Comparison of ENCODE assay signal across 1 cellular context in the genomic region with DNA sequence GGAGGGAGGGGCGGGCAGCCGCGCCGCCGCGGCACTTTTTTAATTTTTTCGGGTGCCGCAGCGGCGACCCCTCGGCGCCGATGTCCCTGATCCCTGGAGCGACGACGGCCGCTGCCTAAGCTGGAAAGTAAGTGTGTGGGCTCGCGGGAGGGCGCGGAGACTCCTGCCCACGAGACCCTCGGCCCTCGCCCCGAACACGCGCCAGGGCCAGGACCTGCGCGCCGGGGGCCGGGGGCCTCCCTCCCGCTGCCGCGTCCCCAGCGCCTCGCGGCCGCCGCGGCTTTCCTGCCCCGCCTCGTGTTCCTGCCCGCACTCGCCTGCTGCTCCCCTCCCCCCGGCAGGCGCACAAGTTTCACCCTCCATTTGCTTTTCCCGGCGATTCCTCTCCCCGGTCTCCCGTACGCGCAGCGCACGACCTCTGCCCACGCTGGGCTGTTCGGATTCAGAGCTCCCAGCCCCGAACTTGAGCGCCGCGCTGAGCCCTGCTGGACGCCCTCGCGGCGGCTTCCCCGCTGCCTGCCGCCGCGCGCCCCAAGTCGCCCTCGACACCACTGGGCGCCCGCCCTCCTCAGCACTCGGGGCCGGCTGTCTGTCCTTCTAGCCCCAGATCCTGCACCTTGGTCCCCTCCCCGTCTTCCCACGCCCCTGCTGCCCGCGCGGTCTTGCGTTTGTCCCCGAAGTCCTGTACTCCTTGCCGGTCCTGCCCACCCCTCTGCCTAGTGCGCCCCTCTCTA.
TF ChIP-seq lines count a peak whose summit lies in the region.

No MANE protein-coding gene starts in this region.

TF ChIP-seq in K562, 482 proteins besides CTCF, POLR2A, EP300 and RAD21 (continued from another document and continues in another):
- TF ChIP-seq HDAC1 (IDR thresholded peaks at IDR 0.05) (peak in 1 of 2 experiments; percentile 62; a peak in 1 of 4 replicates), ELF2 (CRISPR knock-in tag; IDR thresholded peaks at IDR 0.05) (no peak), ZNF133 (CRISPR knock-in tag; IDR thresholded peaks at IDR 0.05) (no peak), CHD2 (IDR thresholded peaks at IDR 0.05; ENCODE audit: low read depth, low read length) (peak; percentile 23; the same call in 1 of the 2 replicates), EP400 (IDR thresholded peaks at IDR 0.05) (peak; percentile 77; the same call in 1 of the 2 replicates), TSC22D4 (tag; IDR thresholded peaks at IDR 0.05) (no peak), ZKSCAN8 (CRISPR knock-in tag; IDR thresholded peaks at IDR 0.05) (no peak), SMARCC2 (IDR thresholded peaks at IDR 0.05; ENCODE audit: low read depth) (no peak), ARID1B (IDR thresholded peaks at IDR 0.05) (peak; percentile 48; the same call in 1 of the 2 replicates), KLF13 (tag; IDR thresholded peaks at IDR 0.05; ENCODE audit: borderline replicate concordance, low read depth) (no peak), RBBP5 (IDR thresholded peaks at IDR 0.05; ENCODE audit: borderline replicate concordance, insufficient read depth, low read length, poor library complexity, severe bottlenecking) (peak; percentile 97), CCNT2 (IDR thresholded peaks at IDR 0.05; ENCODE audit: borderline replicate concordance, extremely low read depth, insufficient read length, low read depth, low read length) (peak; percentile 61), NFIC (IDR thresholded peaks at IDR 0.05) (peak; percentile 21; the same call in 1 of the 2 replicates), ELF1 (tag; IDR thresholded peaks at IDR 0.05) (no peak), ZKSCAN1 (IDR thresholded peaks at IDR 0.05; ENCODE audit: low read depth, low read length) (0 out of 2 replicates have a peak, but pooled peaks have one; percentile 45), RBFOX2 (IDR thresholded peaks at IDR 0.05; ENCODE audit: low read depth, low read length) (peak; percentile 77; the same call in 1 of the 2 replicates), HNRNPL (IDR thresholded peaks at IDR 0.05; ENCODE audit: low read depth, low read length) (peak; percentile 56; the same call in 1 of the 2 replicates), ZNF12 (CRISPR knock-in tag; IDR thresholded peaks at IDR 0.05) (0 out of 2 replicates have a peak, but pooled peaks have one; percentile 8), ZBTB17 (CRISPR knock-in tag; IDR thresholded peaks at IDR 0.05) (0 out of 2 replicates have a peak, but pooled peaks have one; percentile 23), FIP1L1 (IDR thresholded peaks at IDR 0.05; ENCODE audit: low read depth, low read length, poor library complexity, severe bottlenecking) (no peak), ATF1 (CRISPR knock-in tag; IDR thresholded peaks at IDR 0.05) (no peak), ATF1 (tag; IDR thresholded peaks at IDR 0.05) (0 out of 2 replicates have a peak, but pooled peaks have one; percentile 21), ZBTB1 (CRISPR knock-in tag; IDR thresholded peaks at IDR 0.05; ENCODE audit: borderline replicate concordance, low read depth) (peak; percentile 24; the same call in 1 of the 2 replicates), XRCC5 (IDR thresholded peaks at IDR 0.05; ENCODE audit: low read depth, low read length) (0 out of 2 replicates have a peak, but pooled peaks have one; percentile 39), ZNF143 (CRISPR knock-in tag; IDR thresholded peaks at IDR 0.05) (no peak), KDM5B (IDR thresholded peaks at IDR 0.05; ENCODE audit: insufficient replicate concordance, low read depth, low read length) (peak; percentile 67), TAF1 (IDR thresholded peaks at IDR 0.05; ENCODE audit: control insufficient read depth, extremely low read depth, insufficient read depth, low read length, severe bottlenecking) (peak; percentile 33)
- TF ChIP-seq, protein P1, sequence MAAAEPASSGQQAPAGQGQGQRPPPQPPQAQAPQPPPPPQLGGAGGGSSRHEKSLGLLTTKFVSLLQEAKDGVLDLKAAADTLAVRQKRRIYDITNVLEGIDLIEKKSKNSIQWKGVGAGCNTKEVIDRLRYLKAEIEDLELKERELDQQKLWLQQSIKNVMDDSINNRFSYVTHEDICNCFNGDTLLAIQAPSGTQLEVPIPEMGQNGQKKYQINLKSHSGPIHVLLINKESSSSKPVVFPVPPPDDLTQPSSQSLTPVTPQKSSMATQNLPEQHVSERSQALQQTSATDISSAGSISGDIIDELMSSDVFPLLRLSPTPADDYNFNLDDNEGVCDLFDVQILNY (CRISPR knock-in tag; IDR thresholded peaks at IDR 0.05) = 0 out of 2 replicates have a peak, but pooled peaks have one; percentile 24
- TF ChIP-seq, protein P2, sequence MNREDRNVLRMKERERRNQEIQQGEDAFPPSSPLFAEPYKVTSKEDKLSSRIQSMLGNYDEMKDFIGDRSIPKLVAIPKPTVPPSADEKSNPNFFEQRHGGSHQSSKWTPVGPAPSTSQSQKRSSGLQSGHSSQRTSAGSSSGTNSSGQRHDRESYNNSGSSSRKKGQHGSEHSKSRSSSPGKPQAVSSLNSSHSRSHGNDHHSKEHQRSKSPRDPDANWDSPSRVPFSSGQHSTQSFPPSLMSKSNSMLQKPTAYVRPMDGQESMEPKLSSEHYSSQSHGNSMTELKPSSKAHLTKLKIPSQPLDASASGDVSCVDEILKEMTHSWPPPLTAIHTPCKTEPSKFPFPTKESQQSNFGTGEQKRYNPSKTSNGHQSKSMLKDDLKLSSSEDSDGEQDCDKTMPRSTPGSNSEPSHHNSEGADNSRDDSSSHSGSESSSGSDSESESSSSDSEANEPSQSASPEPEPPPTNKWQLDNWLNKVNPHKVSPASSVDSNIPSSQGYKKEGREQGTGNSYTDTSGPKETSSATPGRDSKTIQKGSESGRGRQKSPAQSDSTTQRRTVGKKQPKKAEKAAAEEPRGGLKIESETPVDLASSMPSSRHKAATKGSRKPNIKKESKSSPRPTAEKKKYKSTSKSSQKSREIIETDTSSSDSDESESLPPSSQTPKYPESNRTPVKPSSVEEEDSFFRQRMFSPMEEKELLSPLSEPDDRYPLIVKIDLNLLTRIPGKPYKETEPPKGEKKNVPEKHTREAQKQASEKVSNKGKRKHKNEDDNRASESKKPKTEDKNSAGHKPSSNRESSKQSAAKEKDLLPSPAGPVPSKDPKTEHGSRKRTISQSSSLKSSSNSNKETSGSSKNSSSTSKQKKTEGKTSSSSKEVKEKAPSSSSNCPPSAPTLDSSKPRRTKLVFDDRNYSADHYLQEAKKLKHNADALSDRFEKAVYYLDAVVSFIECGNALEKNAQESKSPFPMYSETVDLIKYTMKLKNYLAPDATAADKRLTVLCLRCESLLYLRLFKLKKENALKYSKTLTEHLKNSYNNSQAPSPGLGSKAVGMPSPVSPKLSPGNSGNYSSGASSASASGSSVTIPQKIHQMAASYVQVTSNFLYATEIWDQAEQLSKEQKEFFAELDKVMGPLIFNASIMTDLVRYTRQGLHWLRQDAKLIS (CRISPR knock-in tag; IDR thresholded peaks at IDR 0.05) = peak; percentile 81
- TF ChIP-seq, protein P3, sequence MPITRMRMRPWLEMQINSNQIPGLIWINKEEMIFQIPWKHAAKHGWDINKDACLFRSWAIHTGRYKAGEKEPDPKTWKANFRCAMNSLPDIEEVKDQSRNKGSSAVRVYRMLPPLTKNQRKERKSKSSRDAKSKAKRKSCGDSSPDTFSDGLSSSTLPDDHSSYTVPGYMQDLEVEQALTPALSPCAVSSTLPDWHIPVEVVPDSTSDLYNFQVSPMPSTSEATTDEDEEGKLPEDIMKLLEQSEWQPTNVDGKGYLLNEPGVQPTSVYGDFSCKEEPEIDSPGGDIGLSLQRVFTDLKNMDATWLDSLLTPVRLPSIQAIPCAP (CRISPR knock-in tag; IDR thresholded peaks at IDR 0.05; ENCODE audit: borderline replicate concordance) = peak; percentile 85; the same call in 1 of the 2 replicates
- TF ChIP-seq, protein P4, sequence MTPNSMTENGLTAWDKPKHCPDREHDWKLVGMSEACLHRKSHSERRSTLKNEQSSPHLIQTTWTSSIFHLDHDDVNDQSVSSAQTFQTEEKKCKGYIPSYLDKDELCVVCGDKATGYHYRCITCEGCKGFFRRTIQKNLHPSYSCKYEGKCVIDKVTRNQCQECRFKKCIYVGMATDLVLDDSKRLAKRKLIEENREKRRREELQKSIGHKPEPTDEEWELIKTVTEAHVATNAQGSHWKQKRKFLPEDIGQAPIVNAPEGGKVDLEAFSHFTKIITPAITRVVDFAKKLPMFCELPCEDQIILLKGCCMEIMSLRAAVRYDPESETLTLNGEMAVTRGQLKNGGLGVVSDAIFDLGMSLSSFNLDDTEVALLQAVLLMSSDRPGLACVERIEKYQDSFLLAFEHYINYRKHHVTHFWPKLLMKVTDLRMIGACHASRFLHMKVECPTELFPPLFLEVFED (CRISPR knock-in tag; conservative IDR thresholded peaks at IDR 0.05) = peak; percentile 78
- TF ChIP-seq, protein P5, sequence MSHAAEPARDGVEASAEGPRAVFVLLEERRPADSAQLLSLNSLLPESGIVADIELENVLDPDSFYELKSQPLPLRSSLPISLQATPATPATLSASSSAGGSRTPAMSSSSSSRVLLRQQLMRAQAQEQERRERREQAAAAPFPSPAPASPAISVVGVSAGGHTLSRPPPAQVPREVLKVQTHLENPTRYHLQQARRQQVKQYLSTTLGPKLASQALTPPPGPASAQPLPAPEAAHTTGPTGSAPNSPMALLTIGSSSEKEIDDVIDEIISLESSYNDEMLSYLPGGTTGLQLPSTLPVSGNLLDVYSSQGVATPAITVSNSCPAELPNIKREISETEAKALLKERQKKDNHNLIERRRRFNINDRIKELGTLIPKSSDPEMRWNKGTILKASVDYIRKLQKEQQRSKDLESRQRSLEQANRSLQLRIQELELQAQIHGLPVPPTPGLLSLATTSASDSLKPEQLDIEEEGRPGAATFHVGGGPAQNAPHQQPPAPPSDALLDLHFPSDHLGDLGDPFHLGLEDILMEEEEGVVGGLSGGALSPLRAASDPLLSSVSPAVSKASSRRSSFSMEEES (CRISPR knock-in tag; IDR thresholded peaks at IDR 0.05) = no peak
- TF ChIP-seq, protein P6, sequence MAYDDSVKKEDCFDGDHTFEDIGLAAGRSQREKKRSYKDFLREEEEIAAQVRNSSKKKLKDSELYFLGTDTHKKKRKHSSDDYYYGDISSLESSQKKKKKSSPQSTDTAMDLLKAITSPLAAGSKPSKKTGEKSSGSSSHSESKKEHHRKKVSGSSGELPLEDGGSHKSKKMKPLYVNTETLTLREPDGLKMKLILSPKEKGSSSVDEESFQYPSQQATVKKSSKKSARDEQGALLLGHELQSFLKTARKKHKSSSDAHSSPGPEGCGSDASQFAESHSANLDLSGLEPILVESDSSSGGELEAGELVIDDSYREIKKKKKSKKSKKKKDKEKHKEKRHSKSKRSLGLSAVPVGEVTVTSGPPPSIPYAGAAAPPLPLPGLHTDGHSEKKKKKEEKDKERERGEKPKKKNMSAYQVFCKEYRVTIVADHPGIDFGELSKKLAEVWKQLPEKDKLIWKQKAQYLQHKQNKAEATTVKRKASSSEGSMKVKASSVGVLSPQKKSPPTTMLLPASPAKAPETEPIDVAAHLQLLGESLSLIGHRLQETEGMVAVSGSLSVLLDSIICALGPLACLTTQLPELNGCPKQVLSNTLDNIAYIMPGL (CRISPR knock-in tag; IDR thresholded peaks at IDR 0.05) = peak; percentile 27; the same call in 1 of the 2 replicates
- TF ChIP-seq, protein P7, sequence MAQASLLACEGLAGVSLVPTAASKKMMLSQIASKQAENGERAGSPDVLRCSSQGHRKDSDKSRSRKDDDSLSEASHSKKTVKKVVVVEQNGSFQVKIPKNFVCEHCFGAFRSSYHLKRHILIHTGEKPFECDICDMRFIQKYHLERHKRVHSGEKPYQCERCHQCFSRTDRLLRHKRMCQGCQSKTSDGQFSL (CRISPR knock-in tag; IDR thresholded peaks at IDR 0.05) = peak; percentile 52; the same call in 1 of the 2 replicates
- TF ChIP-seq, protein P7 (tag; IDR thresholded peaks at IDR 0.05) = no peak
- TF ChIP-seq, protein P8, sequence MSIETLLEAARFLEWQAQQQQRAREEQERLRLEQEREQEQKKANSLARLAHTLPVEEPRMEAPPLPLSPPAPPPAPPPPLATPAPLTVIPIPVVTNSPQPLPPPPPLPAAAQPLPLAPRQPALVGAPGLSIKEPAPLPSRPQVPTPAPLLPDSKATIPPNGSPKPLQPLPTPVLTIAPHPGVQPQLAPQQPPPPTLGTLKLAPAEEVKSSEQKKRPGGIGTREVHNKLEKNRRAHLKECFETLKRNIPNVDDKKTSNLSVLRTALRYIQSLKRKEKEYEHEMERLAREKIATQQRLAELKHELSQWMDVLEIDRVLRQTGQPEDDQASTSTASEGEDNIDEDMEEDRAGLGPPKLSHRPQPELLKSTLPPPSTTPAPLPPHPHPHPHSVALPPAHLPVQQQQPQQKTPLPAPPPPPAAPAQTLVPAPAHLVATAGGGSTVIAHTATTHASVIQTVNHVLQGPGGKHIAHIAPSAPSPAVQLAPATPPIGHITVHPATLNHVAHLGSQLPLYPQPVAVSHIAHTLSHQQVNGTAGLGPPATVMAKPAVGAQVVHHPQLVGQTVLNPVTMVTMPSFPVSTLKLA (conservative IDR thresholded peaks at IDR 0.05) = 0 out of 4 replicates have a peak, but pooled peaks have one; percentile 13 to 36
- TF ChIP-seq, protein P9, sequence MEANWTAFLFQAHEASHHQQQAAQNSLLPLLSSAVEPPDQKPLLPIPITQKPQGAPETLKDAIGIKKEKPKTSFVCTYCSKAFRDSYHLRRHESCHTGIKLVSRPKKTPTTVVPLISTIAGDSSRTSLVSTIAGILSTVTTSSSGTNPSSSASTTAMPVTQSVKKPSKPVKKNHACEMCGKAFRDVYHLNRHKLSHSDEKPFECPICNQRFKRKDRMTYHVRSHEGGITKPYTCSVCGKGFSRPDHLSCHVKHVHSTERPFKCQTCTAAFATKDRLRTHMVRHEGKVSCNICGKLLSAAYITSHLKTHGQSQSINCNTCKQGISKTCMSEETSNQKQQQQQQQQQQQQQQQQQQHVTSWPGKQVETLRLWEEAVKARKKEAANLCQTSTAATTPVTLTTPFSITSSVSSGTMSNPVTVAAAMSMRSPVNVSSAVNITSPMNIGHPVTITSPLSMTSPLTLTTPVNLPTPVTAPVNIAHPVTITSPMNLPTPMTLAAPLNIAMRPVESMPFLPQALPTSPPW (CRISPR knock-in tag; IDR thresholded peaks at IDR 0.05) = peak; percentile 77; the same call in 1 of the 2 replicates
- TF ChIP-seq, protein P10, sequence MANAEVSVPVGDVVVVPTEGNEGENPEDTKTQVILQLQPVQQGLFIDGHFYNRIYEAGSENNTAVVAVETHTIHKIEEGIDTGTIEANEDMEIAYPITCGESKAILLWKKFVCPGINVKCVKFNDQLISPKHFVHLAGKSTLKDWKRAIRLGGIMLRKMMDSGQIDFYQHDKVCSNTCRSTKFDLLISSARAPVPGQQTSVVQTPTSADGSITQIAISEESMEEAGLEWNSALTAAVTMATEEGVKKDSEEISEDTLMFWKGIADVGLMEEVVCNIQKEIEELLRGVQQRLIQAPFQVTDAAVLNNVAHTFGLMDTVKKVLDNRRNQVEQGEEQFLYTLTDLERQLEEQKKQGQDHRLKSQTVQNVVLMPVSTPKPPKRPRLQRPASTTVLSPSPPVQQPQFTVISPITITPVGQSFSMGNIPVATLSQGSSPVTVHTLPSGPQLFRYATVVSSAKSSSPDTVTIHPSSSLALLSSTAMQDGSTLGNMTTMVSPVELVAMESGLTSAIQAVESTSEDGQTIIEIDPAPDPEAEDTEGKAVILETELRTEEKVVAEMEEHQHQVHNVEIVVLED (CRISPR knock-in tag; IDR thresholded peaks at IDR 0.05) = 0 out of 2 replicates have a peak, but pooled peaks have one; percentile 14
